8 cellular contexts compared by ENCODE assay signal in the genomic region with DNA sequence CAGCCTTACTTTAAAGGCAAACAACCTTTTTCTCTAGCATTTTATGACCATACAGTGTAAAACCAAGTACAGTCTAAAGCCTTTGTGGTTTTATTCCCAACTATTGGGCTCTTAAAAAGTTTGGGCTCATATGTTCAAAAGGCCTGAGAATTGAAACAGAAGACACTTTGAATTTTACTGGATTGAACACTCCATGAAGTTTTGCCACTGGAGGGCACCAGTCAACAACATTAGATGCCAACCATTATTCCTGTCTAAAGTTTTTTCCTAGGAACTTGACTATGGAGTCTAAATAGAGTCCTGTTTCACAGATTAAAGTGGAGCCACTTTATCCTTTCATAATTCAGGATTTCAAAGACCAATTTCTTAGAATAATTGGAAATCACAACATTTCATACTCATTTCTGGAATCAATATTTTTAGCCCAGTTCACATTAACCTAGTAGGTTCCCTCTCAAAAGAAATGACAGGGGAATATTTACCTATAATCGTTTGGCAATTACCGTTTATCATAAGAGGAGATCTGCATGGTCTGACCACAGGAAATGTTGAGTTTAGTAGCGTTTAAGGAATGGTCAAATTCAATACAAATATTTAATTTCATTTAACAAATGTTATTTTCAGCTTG.
A peak's percentile ranks its signal among the peaks of the same experiment; 100 is the strongest.
DNase-seq lines count a peak whose midpoint lies in the region; ATAC-seq and TF ChIP-seq lines count a peak whose summit lies in the region.

No MANE protein-coding gene starts in this region.

- TF ChIP-seq EP300 in gastroesophageal sphincter (IDR thresholded peaks at IDR 0.05): no peak

- no peak for TF ChIP-seq POLR2A in gastroesophageal sphincter (IDR thresholded peaks at IDR 0.05)

- H3K27me3 ChIP-seq in RWPE2 (ENCODE audit: insufficient read depth, poor library complexity, severe bottlenecking): no peaks in the 10 kb centered on the region
- H3K27me3 ChIP-seq in gastroesophageal sphincter: no peaks in the 10 kb centered on the region

- DNase-seq in AG10803 (ENCODE audit: low read depth): peak; percentile 40
- DNase-seq in HFF-Myc (ENCODE audit: extremely low read depth, low read depth): peak; percentile 24
- no peak for DNase-seq in RWPE2 (ENCODE audit: low spot score)
- peak; percentile 57 for DNase-seq in sciatic nerve (ENCODE audit: low spot score)
- DNase-seq in activated naive CD4-positive, alpha-beta T cell (lab: John Stamatoyannopoulos, UW): no peak

- no peaks in the 10 kb centered on the region for H3K9me3 ChIP-seq in RWPE2 (ENCODE audit: severe bottlenecking)
- H3K9me3 ChIP-seq in gastroesophageal sphincter: no peaks in the 10 kb centered on the region

- ATAC-seq in RWPE2 (ENCODE audit: low read depth) (no peak), gastroesophageal sphincter (no peak), sciatic nerve (peak; percentile 83), HG03460 (IDR thresholded peaks at IDR 0.05; ENCODE audit: unreplicated experiment) (no peak), HG02678 (IDR thresholded peaks at IDR 0.05; ENCODE audit: unreplicated experiment) (no peak)

- H3K27ac ChIP-seq in RWPE2 (ENCODE audit: poor library complexity, severe bottlenecking): no peak overlapping the region
- H3K27ac ChIP-seq in gastroesophageal sphincter: no peak overlapping the region

- no peaks in the 10 kb centered on the region for H3K4me1 ChIP-seq in RWPE2 (ENCODE audit: insufficient read depth, poor library complexity, severe bottlenecking)
- no peaks in the 10 kb centered on the region for H3K4me1 ChIP-seq in gastroesophageal sphincter

- intact Hi-C loops in sciatic nerve (cut with DNase I): no loop called here

- H3K36me3 ChIP-seq in RWPE2 (ENCODE audit: low read depth) (no peaks in the 10 kb centered on the region), gastroesophageal sphincter (no peaks in the 10 kb centered on the region)

- H3K4me3 ChIP-seq in AG10803 (ENCODE audit: low read length) (no peak overlapping the region), HFF-Myc (replicated peaks; ENCODE audit: low read depth, low read length) (no peak overlapping the region), RWPE2 (ENCODE audit: severe bottlenecking) (no peak overlapping the region), gastroesophageal sphincter (no peak overlapping the region)

- 48 to 63% methylated on average over 3 of the region's 3 CpGs for WGBS in gastroesophageal sphincter (ENCODE audit: low coverage in 1 of 2), 2 donors

- TF ChIP-seq CTCF in AG10803 (conservative IDR thresholded peaks at IDR 0.05; ENCODE audit: low read length) (peak; percentile 79), HFF-Myc (IDR thresholded peaks at IDR 0.05; ENCODE audit: low read depth, low read length, missing control alignments) (peak; percentile 44), RWPE2 (IDR thresholded peaks at IDR 0.05; ENCODE audit: poor library complexity, severe bottlenecking) (peak; percentile 69), gastroesophageal sphincter (IDR thresholded peaks at IDR 0.05) (peak; percentile 41 to 58 (median 56))

Comparison
In these comparisons a context has a peak if more than half of its experiments do, and no peak if none do; other contexts are left out.
1. DNase-seq: peak in AG10803 (single experiment), HFF-Myc (single experiment) and sciatic nerve (single experiment); none in RWPE2 (single experiment) and activated naive CD4-positive, alpha-beta T cell (0 of 4).
2. Peak in every context shown above with its lines, with median percentiles within 50 percentile points of each other: CTCF ChIP-seq.